1 cellular context compared by ENCODE assay signal in the genomic region with DNA sequence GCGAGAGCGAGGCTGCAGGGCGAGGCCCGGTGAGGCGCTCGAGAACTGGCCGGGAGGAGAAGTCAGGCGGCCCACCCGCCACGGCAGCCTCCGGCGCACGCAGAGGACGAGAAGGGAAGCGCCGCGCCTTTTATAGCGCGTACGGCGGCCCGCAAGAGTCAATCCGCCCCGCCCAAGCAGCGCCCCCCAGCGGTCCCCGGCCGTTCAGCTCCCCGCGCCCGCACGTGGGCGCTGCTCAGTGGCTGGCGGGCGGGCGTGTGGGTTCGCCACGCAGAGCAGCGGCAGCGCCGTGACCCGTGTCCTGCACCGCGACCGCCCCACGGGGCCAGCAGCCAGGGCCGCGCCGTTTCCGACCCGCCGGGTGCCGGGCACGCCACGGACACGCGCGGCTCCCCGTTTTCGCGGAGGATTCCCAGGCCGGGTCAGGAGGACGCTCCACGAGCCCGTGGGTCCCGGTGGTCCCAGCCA.
A peak's percentile ranks its signal among the peaks of the same experiment; 100 is the strongest.
TF ChIP-seq lines count a peak whose summit lies in the region.

No MANE protein-coding gene starts in this region.

TF ChIP-seq in K562, 482 proteins besides CTCF, POLR2A, EP300 and RAD21 (continued from another document and continues in another):
- TF ChIP-seq, protein P1, sequence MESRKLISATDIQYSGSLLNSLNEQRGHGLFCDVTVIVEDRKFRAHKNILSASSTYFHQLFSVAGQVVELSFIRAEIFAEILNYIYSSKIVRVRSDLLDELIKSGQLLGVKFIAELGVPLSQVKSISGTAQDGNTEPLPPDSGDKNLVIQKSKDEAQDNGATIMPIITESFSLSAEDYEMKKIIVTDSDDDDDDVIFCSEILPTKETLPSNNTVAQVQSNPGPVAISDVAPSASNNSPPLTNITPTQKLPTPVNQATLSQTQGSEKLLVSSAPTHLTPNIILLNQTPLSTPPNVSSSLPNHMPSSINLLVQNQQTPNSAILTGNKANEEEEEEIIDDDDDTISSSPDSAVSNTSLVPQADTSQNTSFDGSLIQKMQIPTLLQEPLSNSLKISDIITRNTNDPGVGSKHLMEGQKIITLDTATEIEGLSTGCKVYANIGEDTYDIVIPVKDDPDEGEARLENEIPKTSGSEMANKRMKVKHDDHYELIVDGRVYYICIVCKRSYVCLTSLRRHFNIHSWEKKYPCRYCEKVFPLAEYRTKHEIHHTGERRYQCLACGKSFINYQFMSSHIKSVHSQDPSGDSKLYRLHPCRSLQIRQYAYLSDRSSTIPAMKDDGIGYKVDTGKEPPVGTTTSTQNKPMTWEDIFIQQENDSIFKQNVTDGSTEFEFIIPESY (CRISPR knock-in tag; IDR thresholded peaks at IDR 0.05): peak; percentile 92
- TF ChIP-seq, protein P2, sequence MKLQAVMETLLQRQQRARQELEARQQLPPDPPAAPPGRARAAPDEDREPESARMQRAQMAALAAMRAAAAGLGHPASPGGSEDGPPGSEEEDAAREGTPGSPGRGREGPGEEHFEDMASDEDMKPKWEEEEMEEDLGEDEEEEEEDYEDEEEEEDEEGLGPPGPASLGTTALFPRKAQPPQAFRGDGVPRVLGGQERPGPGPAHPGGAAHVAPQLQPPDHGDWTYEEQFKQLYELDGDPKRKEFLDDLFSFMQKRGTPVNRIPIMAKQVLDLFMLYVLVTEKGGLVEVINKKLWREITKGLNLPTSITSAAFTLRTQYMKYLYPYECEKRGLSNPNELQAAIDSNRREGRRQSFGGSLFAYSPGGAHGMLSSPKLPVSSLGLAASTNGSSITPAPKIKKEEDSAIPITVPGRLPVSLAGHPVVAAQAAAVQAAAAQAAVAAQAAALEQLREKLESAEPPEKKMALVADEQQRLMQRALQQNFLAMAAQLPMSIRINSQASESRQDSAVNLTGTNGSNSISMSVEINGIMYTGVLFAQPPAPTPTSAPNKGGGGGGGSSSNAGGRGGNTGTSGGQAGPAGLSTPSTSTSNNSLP (IDR thresholded peaks at IDR 0.05; ENCODE audit: borderline replicate concordance, low read depth, low read length): 0 out of 2 replicates have a peak, but pooled peaks have one; percentile 40
- TF ChIP-seq, protein P3, sequence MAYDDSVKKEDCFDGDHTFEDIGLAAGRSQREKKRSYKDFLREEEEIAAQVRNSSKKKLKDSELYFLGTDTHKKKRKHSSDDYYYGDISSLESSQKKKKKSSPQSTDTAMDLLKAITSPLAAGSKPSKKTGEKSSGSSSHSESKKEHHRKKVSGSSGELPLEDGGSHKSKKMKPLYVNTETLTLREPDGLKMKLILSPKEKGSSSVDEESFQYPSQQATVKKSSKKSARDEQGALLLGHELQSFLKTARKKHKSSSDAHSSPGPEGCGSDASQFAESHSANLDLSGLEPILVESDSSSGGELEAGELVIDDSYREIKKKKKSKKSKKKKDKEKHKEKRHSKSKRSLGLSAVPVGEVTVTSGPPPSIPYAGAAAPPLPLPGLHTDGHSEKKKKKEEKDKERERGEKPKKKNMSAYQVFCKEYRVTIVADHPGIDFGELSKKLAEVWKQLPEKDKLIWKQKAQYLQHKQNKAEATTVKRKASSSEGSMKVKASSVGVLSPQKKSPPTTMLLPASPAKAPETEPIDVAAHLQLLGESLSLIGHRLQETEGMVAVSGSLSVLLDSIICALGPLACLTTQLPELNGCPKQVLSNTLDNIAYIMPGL (CRISPR knock-in tag; IDR thresholded peaks at IDR 0.05): peak; percentile 99
- TF ChIP-seq HNRNPK (IDR thresholded peaks at IDR 0.05; ENCODE audit: low read depth, low read length, poor library complexity, severe bottlenecking) (peak; percentile 62), ARHGAP35 (IDR thresholded peaks at IDR 0.05; ENCODE audit: partially characterized antibody) (no peak), MBD2 (IDR thresholded peaks at IDR 0.05; ENCODE audit: borderline replicate concordance, low read depth) (peak; percentile 93), TSC22D4 (tag; IDR thresholded peaks at IDR 0.05) (no peak), TEAD1 (CRISPR knock-in tag; IDR thresholded peaks at IDR 0.05) (peak; percentile 50 to 73; a peak in 2 of 4 replicates), FOXP1 (CRISPR knock-in tag; IDR thresholded peaks at IDR 0.05) (peak; percentile 88), HEY1 (CRISPR knock-in tag; IDR thresholded peaks at IDR 0.05; ENCODE audit: borderline replicate concordance) (no peak), NONO (IDR thresholded peaks at IDR 0.05; ENCODE audit: low read depth in 2 of 2, low read length in 1 of 2) (peak; percentile 96 to 100), FOXM1 (IDR thresholded peaks at IDR 0.05; ENCODE audit: low read depth) (no peak), FOXM1 (CRISPR knock-in tag; IDR thresholded peaks at IDR 0.05; ENCODE audit: low read depth) (peak; percentile 29; the same call in 1 of the 2 replicates), ERF (CRISPR knock-in tag; IDR thresholded peaks at IDR 0.05) (peak; percentile 78; the same call in 1 of the 2 replicates)
- TF ChIP-seq, protein P4, sequence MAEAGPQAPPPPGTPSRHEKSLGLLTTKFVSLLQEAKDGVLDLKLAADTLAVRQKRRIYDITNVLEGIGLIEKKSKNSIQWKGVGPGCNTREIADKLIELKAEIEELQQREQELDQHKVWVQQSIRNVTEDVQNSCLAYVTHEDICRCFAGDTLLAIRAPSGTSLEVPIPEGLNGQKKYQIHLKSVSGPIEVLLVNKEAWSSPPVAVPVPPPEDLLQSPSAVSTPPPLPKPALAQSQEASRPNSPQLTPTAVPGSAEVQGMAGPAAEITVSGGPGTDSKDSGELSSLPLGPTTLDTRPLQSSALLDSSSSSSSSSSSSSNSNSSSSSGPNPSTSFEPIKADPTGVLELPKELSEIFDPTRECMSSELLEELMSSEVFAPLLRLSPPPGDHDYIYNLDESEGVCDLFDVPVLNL (CRISPR knock-in tag; IDR thresholded peaks at IDR 0.05; ENCODE audit: low read depth): no peak; the same call in 1 of the 2 replicates
- TF ChIP-seq, protein P5, sequence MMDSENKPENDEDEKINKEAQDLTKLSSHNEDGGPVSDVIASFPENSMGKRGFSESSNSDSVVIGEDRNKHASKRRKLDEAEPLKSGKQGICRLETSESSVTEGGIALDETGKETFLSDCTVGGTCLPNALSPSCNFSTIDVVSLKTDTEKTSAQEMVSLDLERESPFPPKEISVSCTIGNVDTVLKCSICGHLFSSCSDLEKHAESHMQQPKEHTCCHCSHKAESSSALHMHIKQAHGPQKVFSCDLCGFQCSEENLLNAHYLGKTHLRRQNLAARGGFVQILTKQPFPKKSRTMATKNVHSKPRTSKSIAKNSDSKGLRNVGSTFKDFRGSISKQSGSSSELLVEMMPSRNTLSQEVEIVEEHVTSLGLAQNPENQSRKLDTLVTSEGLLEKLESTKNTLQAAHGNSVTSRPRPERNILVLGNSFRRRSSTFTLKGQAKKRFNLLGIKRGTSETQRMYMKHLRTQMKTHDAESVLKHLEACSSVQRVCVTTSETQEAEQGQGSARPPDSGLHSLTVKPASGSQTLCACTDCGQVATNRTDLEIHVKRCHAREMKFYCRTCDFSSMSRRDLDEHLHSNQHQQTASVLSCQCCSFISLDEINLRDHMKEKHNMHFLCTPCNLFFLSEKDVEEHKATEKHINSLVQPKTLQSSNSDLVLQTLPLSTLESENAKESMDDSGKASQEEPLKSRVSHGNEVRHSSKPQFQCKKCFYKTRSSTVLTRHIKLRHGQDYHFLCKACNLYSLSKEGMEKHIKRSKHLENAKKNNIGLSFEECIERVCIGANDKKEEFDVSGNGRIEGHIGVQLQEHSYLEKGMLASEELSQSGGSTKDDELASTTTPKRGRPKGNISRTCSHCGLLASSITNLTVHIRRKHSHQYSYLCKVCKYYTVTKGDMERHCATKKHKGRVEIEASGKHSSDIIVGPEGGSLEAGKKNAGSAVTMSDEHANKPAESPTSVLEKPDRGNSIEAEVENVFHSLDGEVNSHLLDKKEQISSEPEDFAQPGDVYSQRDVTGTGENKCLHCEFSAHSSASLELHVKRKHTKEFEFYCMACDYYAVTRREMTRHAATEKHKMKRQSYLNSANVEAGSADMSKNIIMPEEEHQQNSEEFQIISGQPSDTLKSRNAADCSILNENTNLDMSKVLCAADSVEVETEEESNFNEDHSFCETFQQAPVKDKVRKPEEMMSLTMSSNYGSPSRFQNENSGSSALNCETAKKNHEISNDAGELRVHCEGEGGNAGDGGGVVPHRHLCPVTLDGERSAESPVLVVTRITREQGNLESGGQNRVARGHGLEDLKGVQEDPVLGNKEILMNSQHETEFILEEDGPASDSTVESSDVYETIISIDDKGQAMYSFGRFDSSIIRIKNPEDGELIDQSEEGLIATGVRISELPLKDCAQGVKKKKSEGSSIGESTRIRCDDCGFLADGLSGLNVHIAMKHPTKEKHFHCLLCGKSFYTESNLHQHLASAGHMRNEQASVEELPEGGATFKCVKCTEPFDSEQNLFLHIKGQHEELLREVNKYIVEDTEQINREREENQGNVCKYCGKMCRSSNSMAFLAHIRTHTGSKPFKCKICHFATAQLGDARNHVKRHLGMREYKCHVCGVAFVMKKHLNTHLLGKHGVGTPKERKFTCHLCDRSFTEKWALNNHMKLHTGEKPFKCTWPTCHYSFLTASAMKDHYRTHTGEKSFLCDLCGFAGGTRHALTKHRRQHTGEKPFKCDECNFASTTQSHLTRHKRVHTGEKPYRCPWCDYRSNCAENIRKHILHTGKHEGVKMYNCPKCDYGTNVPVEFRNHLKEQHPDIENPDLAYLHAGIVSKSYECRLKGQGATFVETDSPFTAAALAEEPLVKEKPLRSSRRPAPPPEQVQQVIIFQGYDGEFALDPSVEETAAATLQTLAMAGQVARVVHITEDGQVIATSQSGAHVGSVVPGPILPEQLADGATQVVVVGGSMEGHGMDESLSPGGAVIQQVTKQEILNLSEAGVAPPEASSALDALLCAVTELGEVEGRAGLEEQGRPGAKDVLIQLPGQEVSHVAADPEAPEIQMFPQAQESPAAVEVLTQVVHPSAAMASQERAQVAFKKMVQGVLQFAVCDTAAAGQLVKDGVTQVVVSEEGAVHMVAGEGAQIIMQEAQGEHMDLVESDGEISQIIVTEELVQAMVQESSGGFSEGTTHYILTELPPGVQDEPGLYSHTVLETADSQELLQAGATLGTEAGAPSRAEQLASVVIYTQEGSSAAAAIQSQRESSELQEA (IDR thresholded peaks at IDR 0.05; ENCODE audit: low read depth): peak; percentile 96
- TF ChIP-seq, protein P6, sequence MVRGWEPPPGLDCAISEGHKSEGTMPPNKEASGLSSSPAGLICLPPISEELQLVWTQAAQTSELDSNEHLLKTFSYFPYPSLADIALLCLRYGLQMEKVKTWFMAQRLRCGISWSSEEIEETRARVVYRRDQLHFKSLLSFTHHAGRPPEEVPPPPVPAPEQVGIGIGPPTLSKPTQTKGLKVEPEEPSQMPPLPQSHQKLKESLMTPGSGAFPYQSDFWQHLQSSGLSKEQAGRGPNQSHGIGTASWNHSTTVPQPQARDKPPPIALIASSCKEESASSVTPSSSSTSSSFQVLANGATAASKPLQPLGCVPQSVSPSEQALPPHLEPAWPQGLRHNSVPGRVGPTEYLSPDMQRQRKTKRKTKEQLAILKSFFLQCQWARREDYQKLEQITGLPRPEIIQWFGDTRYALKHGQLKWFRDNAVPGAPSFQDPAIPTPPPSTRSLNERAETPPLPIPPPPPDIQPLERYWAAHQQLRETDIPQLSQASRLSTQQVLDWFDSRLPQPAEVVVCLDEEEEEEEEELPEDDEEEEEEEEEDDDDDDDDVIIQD (CRISPR knock-in tag; IDR thresholded peaks at IDR 0.05): no peak
- TF ChIP-seq, protein P7, sequence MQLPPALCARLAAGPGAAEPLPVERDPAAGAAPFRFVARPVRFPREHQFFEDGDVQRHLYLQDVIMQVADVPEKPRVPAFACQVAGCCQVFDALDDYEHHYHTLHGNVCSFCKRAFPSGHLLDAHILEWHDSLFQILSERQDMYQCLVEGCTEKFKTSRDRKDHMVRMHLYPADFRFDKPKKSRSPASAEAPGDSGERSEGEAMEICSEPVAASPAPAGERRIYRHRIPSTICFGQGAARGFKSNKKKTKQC (CRISPR knock-in tag; IDR thresholded peaks at IDR 0.05): peak; percentile 94; the same call in 1 of the 2 replicates
- TF ChIP-seq, protein P8, sequence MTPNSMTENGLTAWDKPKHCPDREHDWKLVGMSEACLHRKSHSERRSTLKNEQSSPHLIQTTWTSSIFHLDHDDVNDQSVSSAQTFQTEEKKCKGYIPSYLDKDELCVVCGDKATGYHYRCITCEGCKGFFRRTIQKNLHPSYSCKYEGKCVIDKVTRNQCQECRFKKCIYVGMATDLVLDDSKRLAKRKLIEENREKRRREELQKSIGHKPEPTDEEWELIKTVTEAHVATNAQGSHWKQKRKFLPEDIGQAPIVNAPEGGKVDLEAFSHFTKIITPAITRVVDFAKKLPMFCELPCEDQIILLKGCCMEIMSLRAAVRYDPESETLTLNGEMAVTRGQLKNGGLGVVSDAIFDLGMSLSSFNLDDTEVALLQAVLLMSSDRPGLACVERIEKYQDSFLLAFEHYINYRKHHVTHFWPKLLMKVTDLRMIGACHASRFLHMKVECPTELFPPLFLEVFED (CRISPR knock-in tag; conservative IDR thresholded peaks at IDR 0.05): 0 out of 2 replicates have a peak, but pooled peaks have one; percentile 13
- TF ChIP-seq, protein P9, sequence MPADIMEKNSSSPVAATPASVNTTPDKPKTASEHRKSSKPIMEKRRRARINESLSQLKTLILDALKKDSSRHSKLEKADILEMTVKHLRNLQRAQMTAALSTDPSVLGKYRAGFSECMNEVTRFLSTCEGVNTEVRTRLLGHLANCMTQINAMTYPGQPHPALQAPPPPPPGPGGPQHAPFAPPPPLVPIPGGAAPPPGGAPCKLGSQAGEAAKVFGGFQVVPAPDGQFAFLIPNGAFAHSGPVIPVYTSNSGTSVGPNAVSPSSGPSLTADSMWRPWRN (IDR thresholded peaks at IDR 0.05; ENCODE audit: low read depth): no peak
- TF ChIP-seq, protein P10, sequence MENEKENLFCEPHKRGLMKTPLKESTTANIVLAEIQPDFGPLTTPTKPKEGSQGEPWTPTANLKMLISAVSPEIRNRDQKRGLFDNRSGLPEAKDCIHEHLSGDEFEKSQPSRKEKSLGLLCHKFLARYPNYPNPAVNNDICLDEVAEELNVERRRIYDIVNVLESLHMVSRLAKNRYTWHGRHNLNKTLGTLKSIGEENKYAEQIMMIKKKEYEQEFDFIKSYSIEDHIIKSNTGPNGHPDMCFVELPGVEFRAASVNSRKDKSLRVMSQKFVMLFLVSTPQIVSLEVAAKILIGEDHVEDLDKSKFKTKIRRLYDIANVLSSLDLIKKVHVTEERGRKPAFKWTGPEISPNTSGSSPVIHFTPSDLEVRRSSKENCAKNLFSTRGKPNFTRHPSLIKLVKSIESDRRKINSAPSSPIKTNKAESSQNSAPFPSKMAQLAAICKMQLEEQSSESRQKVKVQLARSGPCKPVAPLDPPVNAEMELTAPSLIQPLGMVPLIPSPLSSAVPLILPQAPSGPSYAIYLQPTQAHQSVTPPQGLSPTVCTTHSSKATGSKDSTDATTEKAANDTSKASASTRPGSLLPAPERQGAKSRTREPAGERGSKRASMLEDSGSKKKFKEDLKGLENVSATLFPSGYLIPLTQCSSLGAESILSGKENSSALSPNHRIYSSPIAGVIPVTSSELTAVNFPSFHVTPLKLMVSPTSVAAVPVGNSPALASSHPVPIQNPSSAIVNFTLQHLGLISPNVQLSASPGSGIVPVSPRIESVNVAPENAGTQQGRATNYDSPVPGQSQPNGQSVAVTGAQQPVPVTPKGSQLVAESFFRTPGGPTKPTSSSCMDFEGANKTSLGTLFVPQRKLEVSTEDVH (IDR thresholded peaks at IDR 0.05; ENCODE audit: low read depth, partially characterized antibody): peak; percentile 21
- TF ChIP-seq, protein P11, sequence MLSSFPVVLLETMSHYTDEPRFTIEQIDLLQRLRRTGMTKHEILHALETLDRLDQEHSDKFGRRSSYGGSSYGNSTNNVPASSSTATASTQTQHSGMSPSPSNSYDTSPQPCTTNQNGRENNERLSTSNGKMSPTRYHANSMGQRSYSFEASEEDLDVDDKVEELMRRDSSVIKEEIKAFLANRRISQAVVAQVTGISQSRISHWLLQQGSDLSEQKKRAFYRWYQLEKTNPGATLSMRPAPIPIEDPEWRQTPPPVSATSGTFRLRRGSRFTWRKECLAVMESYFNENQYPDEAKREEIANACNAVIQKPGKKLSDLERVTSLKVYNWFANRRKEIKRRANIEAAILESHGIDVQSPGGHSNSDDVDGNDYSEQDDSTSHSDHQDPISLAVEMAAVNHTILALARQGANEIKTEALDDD (IDR thresholded peaks at IDR 0.05): no peak
